Comparison of ENCODE assay signal across 8 cellular contexts in genomic region chr13:95536629-95537241, GRCh38. TPM values are rescaled to one million over a fixed set of nuclear protein-coding genes. Genes with fewer than 3 reads are reported as not detected.
DNase-seq lines count a peak whose midpoint lies in the region; ATAC-seq and TF ChIP-seq lines count a peak whose summit lies in the region.

No MANE protein-coding gene starts in this region.

- no peaks in the 10 kb centered on the region for H4K20me1 ChIP-seq in HCT116 (ENCODE audit: insufficient read depth)

- no peak overlapping the region for H3K27ac Mint-ChIP-seq in activated CD4-positive, alpha-beta T cell treated with anti-CD3 and anti-CD28 coated beads, Interleukin-2, amount 10 ng/mL, durations not matched to agents 24 days and 14 days
- no peak overlapping the region for H3K27ac Mint-ChIP-seq in activated naive CD8-positive, alpha-beta T cell treated with anti-CD3 and anti-CD28 coated beads for 36 hours

- H3K4me3 Mint-ChIP-seq in activated CD4-positive, alpha-beta T cell treated with anti-CD3 and anti-CD28 coated beads, Interleukin-2, amount 10 ng/mL, durations not matched to agents 24 days and 14 days: no peak overlapping the region
- no peak overlapping the region for H3K4me3 Mint-ChIP-seq in activated naive CD8-positive, alpha-beta T cell treated with anti-CD3 and anti-CD28 coated beads for 36 hours

- no peak overlapping the region for H3K4me2 ChIP-seq in HCT116 (ENCODE audit: low read length)

- DNase-seq in AG09319 (ENCODE audit: extremely low read depth, low read depth) (no peak), HCT116 (ENCODE audit: low read depth, low spot score) (peak; percentile 15), RWPE2 (ENCODE audit: low spot score) (no peak), cerebellum (ENCODE audit: low spot score) (no peak), islet precursor cell (no peak)
- no peak for DNase-seq in activated CD4-positive, alpha-beta T cell treated with anti-CD3 and anti-CD28 coated beads, Interleukin-2, amount 10 ng/mL, durations not matched to agents 24 days and 14 days
- no peak for DNase-seq in activated naive CD8-positive, alpha-beta T cell treated with anti-CD3 and anti-CD28 coated beads for 36 hours

- POLR2A ChIA-PET in HCT116 (lab: Charles Lee): interaction anchor here (0.7 to 0.8 kb wide), 2 partner anchors 86 to 140 kb away, joined by 3 read pairs; partner anchors contain the start of gene DNAJC3

- no peaks in the 10 kb centered on the region for H3K79me2 ChIP-seq in HCT116 (ENCODE audit: insufficient read depth, low read length)

- no peak overlapping the region for H3K4me3 ChIP-seq in HCT116 (replicated peaks in 1 of 2; ENCODE audit: low read depth in 1 of 2, low read length in 2 of 2)
- H3K4me3 ChIP-seq in RWPE2 (ENCODE audit: severe bottlenecking): no peak overlapping the region
- H3K4me3 ChIP-seq in gastroesophageal sphincter: no peak overlapping the region

- no peaks in the 10 kb centered on the region for H3K9me3 Mint-ChIP-seq in activated CD4-positive, alpha-beta T cell treated with anti-CD3 and anti-CD28 coated beads, Interleukin-2, amount 10 ng/mL, durations not matched to agents 24 days and 14 days
- no peaks in the 10 kb centered on the region for H3K9me3 Mint-ChIP-seq in activated naive CD8-positive, alpha-beta T cell treated with anti-CD3 and anti-CD28 coated beads for 36 hours

- TF ChIP-seq EP300 in gastroesophageal sphincter (IDR thresholded peaks at IDR 0.05): no peak

- peaks cover 7% of the 10 kb centered on the region for H3K4me1 Mint-ChIP-seq in activated CD4-positive, alpha-beta T cell treated with anti-CD3 and anti-CD28 coated beads, Interleukin-2, amount 10 ng/mL, durations not matched to agents 24 days and 14 days
- H3K4me1 Mint-ChIP-seq in activated naive CD8-positive, alpha-beta T cell treated with anti-CD3 and anti-CD28 coated beads for 36 hours: peaks cover 2% of the 10 kb centered on the region

- TF ChIP-seq CTCF in AG09319 (IDR thresholded peaks at IDR 0.05; ENCODE audit: low read depth, low read length) (peak; percentile 46), HCT116 (IDR thresholded peaks at IDR 0.05 in 2 of 3, conservative IDR thresholded peaks at IDR 0.05 in 1 of 3; ENCODE audit: borderline replicate concordance in 1 of 3, insufficient read depth in 1 of 3, low read depth in 2 of 3, low read length in 2 of 3) (peak; percentile 9 to 59 (median 35); a peak in 4 of 6 replicates), RWPE2 (IDR thresholded peaks at IDR 0.05; ENCODE audit: poor library complexity, severe bottlenecking) (peak; percentile 81), gastroesophageal sphincter (IDR thresholded peaks at IDR 0.05) (peak in 3 of 4 experiments; percentile 8 to 29 (median 18))

- no peak overlapping the region for H3K9ac ChIP-seq in HCT116 (ENCODE audit: low read length)

- H3K36me3 ChIP-seq in HCT116 (ENCODE audit: control insufficient read depth in 1 of 2, insufficient read depth in 2 of 2, low read length in 2 of 2): no peaks in the 10 kb centered on the region
- no peaks in the 10 kb centered on the region for H3K36me3 ChIP-seq in RWPE2 (ENCODE audit: low read depth)
- no peaks in the 10 kb centered on the region for H3K36me3 ChIP-seq in gastroesophageal sphincter

- intact Hi-C loops in HCT116 (cut with micrococcal nuclease): loop anchor here (1.0 to 5.0 kb wide), 3 partner anchors 10 to 298 kb away; no protein-coding TSS in a partner anchor
- intact Hi-C loops in activated CD4-positive, alpha-beta T cell treated with anti-CD3 and anti-CD28 coated beads, Interleukin-2, amount 10 ng/mL, durations not matched to agents 24 days and 14 days (cut with micrococcal nuclease): loop anchor here (1.0 to 2.0 kb wide), 2 partner anchors 124 to 298 kb away; no protein-coding TSS in a partner anchor

- no TSS peak for BruUV-seq in HCT116 (replicated peaks; lab: Mats Ljungman, UMichigan)

- peak; percentile 54; the same call in 1 of the 2 replicates for TF ChIP-seq RAD21 in HCT116 (IDR thresholded peaks at IDR 0.05; ENCODE audit: low read depth)

- H3K9me2 ChIP-seq in HCT116 (ENCODE audit: insufficient read depth): no peaks in the 10 kb centered on the region

- peaks cover 23% of the 10 kb centered on the region for H3K27me3 Mint-ChIP-seq in activated CD4-positive, alpha-beta T cell treated with anti-CD3 and anti-CD28 coated beads, Interleukin-2, amount 10 ng/mL, durations not matched to agents 24 days and 14 days
- H3K27me3 Mint-ChIP-seq in activated naive CD8-positive, alpha-beta T cell treated with anti-CD3 and anti-CD28 coated beads for 36 hours: peaks cover 24% of the 10 kb centered on the region

- peak overlapping the region; percentile 70 for H2AFZ ChIP-seq in HCT116 (ENCODE audit: low read depth, low read length, poor library complexity, severe bottlenecking)

- H3K27ac ChIP-seq in HCT116 (ENCODE audit: low read depth, low read length) (no peak overlapping the region), RWPE2 (ENCODE audit: poor library complexity, severe bottlenecking) (no peak overlapping the region), gastroesophageal sphincter (no peak overlapping the region)

- H3K4me1 ChIP-seq in HCT116 (ENCODE audit: control insufficient read depth in 1 of 2, insufficient read depth in 2 of 2, low read length in 2 of 2): peaks cover 0 to 30% of the 10 kb centered on the region in 2 experiments; a peak in 2 of 4 replicates
- peaks cover 15% of the 10 kb centered on the region for H3K4me1 ChIP-seq in RWPE2 (ENCODE audit: insufficient read depth, poor library complexity, severe bottlenecking)
- no peaks in the 10 kb centered on the region for H3K4me1 ChIP-seq in gastroesophageal sphincter

- WGBS in gastroesophageal sphincter (ENCODE audit: low coverage in 1 of 2), 2 donors: 13 to 16% methylated on average over 6 of the region's 6 CpGs

- no peaks in the 10 kb centered on the region for H3K36me3 Mint-ChIP-seq in activated CD4-positive, alpha-beta T cell treated with anti-CD3 and anti-CD28 coated beads, Interleukin-2, amount 10 ng/mL, durations not matched to agents 24 days and 14 days (ENCODE audit: low read depth)
- no peaks in the 10 kb centered on the region for H3K36me3 Mint-ChIP-seq in activated naive CD8-positive, alpha-beta T cell treated with anti-CD3 and anti-CD28 coated beads for 36 hours

- RAD21 ChIA-PET in HCT116 (lab: Charles Lee; ENCODE audit: low non-redundant PET in 1 of 2, low total read pairs in 2 of 2, uncharacterized antibody in 2 of 2, unreplicated experiment in 2 of 2): interaction anchor here (1.0 kb wide), 2 partner anchors 297 to 298 kb away, joined by 3 read pairs; no protein-coding TSS in a partner anchor

- H3K27me3 ChIP-seq in HCT116 (ENCODE audit: insufficient read depth, low read length): no peaks in the 10 kb centered on the region
- H3K27me3 ChIP-seq in RWPE2 (ENCODE audit: insufficient read depth, poor library complexity, severe bottlenecking): no peaks in the 10 kb centered on the region
- H3K27me3 ChIP-seq in gastroesophageal sphincter: peaks cover 11% of the 10 kb centered on the region

- H3K9me3 ChIP-seq in HCT116 (ENCODE audit: control insufficient read depth in 1 of 2, insufficient read depth in 1 of 2, low read depth in 1 of 2, low read length in 2 of 2) (no peaks in the 10 kb centered on the region), RWPE2 (ENCODE audit: severe bottlenecking) (no peaks in the 10 kb centered on the region), gastroesophageal sphincter (no peaks in the 10 kb centered on the region)

- TF ChIP-seq POLR2A in HCT116 (IDR thresholded peaks at IDR 0.05; ENCODE audit: borderline replicate concordance, extremely low read depth, insufficient read depth, insufficient read length): no peak
- no peak for TF ChIP-seq POLR2A in gastroesophageal sphincter (IDR thresholded peaks at IDR 0.05)

- CTCF ChIA-PET in HCT116 (lab: Charles Lee): interaction anchor here (0.6 to 1.9 kb wide), 13 partner anchors 11 to 1431 kb away, joined by 3 to 15 read pairs (median 4); no protein-coding TSS in a partner anchor

- ATAC-seq in HCT116: no peak
- no peak for ATAC-seq in RWPE2 (ENCODE audit: low read depth)
- no peak for ATAC-seq in gastroesophageal sphincter

TF ChIP-seq in HCT116, 20 proteins besides CTCF, POLR2A, EP300 and RAD21 (continues in another document):
- TF ChIP-seq MAX (IDR thresholded peaks at IDR 0.05) (no peak), YY1 (IDR thresholded peaks at IDR 0.05; ENCODE audit: extremely low read depth, insufficient replicate concordance, low read depth, low read length) (no peak), JUND (IDR thresholded peaks at IDR 0.05) (no peak), REST (IDR thresholded peaks at IDR 0.05; ENCODE audit: low read depth) (no peak), SIN3A (IDR thresholded peaks at IDR 0.05; ENCODE audit: low read depth) (no peak)

RNA-seq across cellular contexts. Expression of gene CLDN10, which starts 15.8 kb away (rescaled TPM):
- total RNA-seq in HCT116 (2021; ENCODE audit: unreplicated experiment) (not detected), gastroesophageal sphincter (10 to 100 TPM in 1 of 4 donors, under 1 TPM in 1, not detected in 2; 0.81 to 16.8 TPM), cerebellum (6.6 TPM)
- not detected in 2 replicates for polyA plus RNA-seq in HCT116 (2012)
- total RNA-seq in activated CD4-positive, alpha-beta T cell treated with anti-CD3 and anti-CD28 coated beads, Interleukin-2, amount 10 ng/mL, durations not matched to agents 24 days and 14 days: not detected in 2 replicates
- not detected for total RNA-seq in activated naive CD8-positive, alpha-beta T cell treated with anti-CD3 and anti-CD28 coated beads for 36 hours

Comparison
In these comparisons a context has a peak if more than half of its experiments do, and no peak if none do; other contexts are left out.
1. CTCF ChIP-seq: peak in every context shown above with its lines; median percentile 81 in RWPE2; 46 in AG09319; 35 in HCT116; 18 in gastroesophageal sphincter.